ENCODE assay signal across 27 cellular contexts in the genomic region with DNA sequence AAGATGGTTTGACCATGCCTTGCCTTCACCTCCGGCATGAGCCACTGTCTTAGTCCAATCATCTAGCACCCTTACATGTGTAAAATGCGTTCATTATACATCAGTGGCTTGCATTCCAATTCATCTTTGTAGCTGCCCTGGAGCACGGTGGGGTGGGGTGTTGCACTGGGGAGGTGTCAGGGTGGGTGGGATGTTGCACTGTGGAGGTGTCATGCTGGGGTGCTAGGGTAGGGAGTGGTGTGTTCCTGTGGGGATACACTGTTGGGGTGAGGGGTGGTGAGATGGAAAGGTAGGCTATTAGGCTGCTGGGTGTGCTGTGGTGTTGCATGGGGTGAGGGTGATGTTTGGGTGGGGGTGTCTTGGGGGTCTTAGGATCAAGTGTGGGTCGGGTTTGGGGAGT. TPM values are rescaled to one million over a fixed set of nuclear protein-coding genes. Genes with fewer than 3 reads are reported as not detected.
DNase-seq lines count a peak whose midpoint lies in the region; ATAC-seq and TF ChIP-seq lines count a peak whose summit lies in the region.
"Had no signal": no experiment of that assay in that cellular context is flagged by ENCODE, and none has a peak within 500 bp of the region (broad histone marks: within the 10 kb centered on the region; RNA-seq: fewer than 3 reads in every experiment).

No MANE protein-coding gene starts in this region.

- H3K9me3 ChIP-seq in T-helper 17 cell (ENCODE audit: control insufficient read depth, low read length, poor library complexity, severe bottlenecking) = no peaks in the 10 kb centered on the region
- H3K9me3 ChIP-seq in thymus (ENCODE audit: control insufficient read depth) = peaks cover 1% of the 10 kb centered on the region
- H3K9me3 ChIP-seq: Caco-2, gastrocnemius medialis, SJCRH30, vagina had no signal

- no peaks in the 10 kb centered on the region for H3K27me3 Mint-ChIP-seq in activated naive CD4-positive, alpha-beta T cell treated with anti-CD3 and anti-CD28 coated beads for 36 hours (ENCODE audit: low read depth)
- no peaks in the 10 kb centered on the region for H3K27me3 Mint-ChIP-seq in T-helper 17 cell
- no peaks in the 10 kb centered on the region for H3K27me3 Mint-ChIP-seq in chondrocyte (ENCODE audit: low read depth)
- peaks cover 22% of the 10 kb centered on the region for H3K27me3 Mint-ChIP-seq in type B pancreatic cell

- ATAC-seq in T-helper 17 cell (no peak), HG03460 (IDR thresholded peaks at IDR 0.05; ENCODE audit: unreplicated experiment) (no peak)
- ATAC-seq: esophagus mucosa, gastrocnemius medialis, K562, left cardiac atrium, Panc1 had no signal

- H3K36me3 ChIP-seq in thymus (ENCODE audit: control insufficient read depth, insufficient read depth) = peaks cover 9% of the 10 kb centered on the region
- H3K36me3 ChIP-seq: gastrocnemius medialis, SJCRH30 had no signal

- no peak for DNase-seq in activated naive CD4-positive, alpha-beta T cell treated with anti-CD3 and anti-CD28 coated beads for 36 hours
- DNase-seq in activated naive CD4-positive, alpha-beta T cell treated with anti-CD3 and anti-CD28 coated beads, Interleukin-2, amount 50 U/mL, for 16 hours = no peak
- DNase-seq in T-helper 17 cell (no peak), chondrocyte (ENCODE audit: low spot score) (peak; percentile 33), type B pancreatic cell (ENCODE audit: extremely low spot score, unreplicated experiment) (no peak), T1000 (lab: John Stamatoyannopoulos, UW) (no peak)
- DNase-seq: activated CD4-positive, CD25-positive, alpha-beta regulatory T cell treated with anti-CD3 and anti-CD28 coated beads, Interleukin-2, amount 50 U/mL, for 72 hours; activated T-cell treated with anti-CD3 and anti-CD28 coated beads for 4 hours; amniotic stem cell; Caco-2; caudate nucleus; gastrocnemius medialis; HFFc6; left cardiac atrium; MV-4-11; NCI-H187; NCI-H226; SJCRH30; stimulated activated CD4-positive, alpha-beta T cell treated with anti-CD3 and anti-CD28 coated beads, Interleukin-2, amount 100 ng/mL, for 24 hours had no signal

- no peak for TF ChIP-seq CTCF in chondrocyte (IDR thresholded peaks at IDR 0.05)
- TF ChIP-seq CTCF in type B pancreatic cell (conservative IDR thresholded peaks at IDR 0.05) = no peak

- no peaks in the 10 kb centered on the region for H3K27me3 ChIP-seq in thymus (ENCODE audit: control insufficient read depth, insufficient read depth)
- H3K27me3 ChIP-seq: gastrocnemius medialis, SJCRH30, vagina had no signal

- H3K9me3 Mint-ChIP-seq in activated naive CD4-positive, alpha-beta T cell treated with anti-CD3 and anti-CD28 coated beads for 36 hours = no peaks in the 10 kb centered on the region
- peaks cover 5% of the 10 kb centered on the region for H3K9me3 Mint-ChIP-seq in chondrocyte (ENCODE audit: low read depth)
- H3K9me3 Mint-ChIP-seq in type B pancreatic cell = no peaks in the 10 kb centered on the region
- H3K9me3 Mint-ChIP-seq: HFFc6 had no signal

- peak overlapping the region; percentile 57 for H3K27ac Mint-ChIP-seq in activated naive CD4-positive, alpha-beta T cell treated with anti-CD3 and anti-CD28 coated beads for 36 hours
- H3K27ac Mint-ChIP-seq in T-helper 17 cell (peak overlapping the region; percentile 95), chondrocyte (ENCODE audit: unreplicated experiment) (no peak overlapping the region), type B pancreatic cell (no peak overlapping the region)
- H3K27ac Mint-ChIP-seq: progenitor cell of endocrine pancreas had no signal

- intact Hi-C loops in activated naive CD4-positive, alpha-beta T cell treated with anti-CD3 and anti-CD28 coated beads for 36 hours (cut with micrococcal nuclease) = no loop called here

- H3K4me1 ChIP-seq in thymus (ENCODE audit: control insufficient read depth, insufficient read depth, low read length) = peaks cover 7% of the 10 kb centered on the region
- H3K4me1 ChIP-seq: Caco-2, gastrocnemius medialis, vagina had no signal

- WGBS in thymus = 95% methylated on average over 4 of the region's 4 CpGs

- CTCF ChIA-PET in activated naive CD4-positive, alpha-beta T cell treated with anti-CD3 and anti-CD28 coated beads for 36 hours (lab: Charles Lee) = no interaction called here

- H3K4me1 Mint-ChIP-seq in activated naive CD4-positive, alpha-beta T cell treated with anti-CD3 and anti-CD28 coated beads for 36 hours (ENCODE audit: low read depth) = peaks cover 81% of the 10 kb centered on the region
- H3K4me1 Mint-ChIP-seq in T-helper 17 cell = peaks cover 60% of the 10 kb centered on the region
- peaks cover 6% of the 10 kb centered on the region for H3K4me1 Mint-ChIP-seq in chondrocyte (ENCODE audit: low read depth)
- H3K4me1 Mint-ChIP-seq in type B pancreatic cell (ENCODE audit: unreplicated experiment) = peaks cover 5% of the 10 kb centered on the region

- H3K27ac ChIP-seq in thymus (ENCODE audit: low read depth) = peak overlapping the region; percentile 8
- H3K27ac ChIP-seq: gastrocnemius medialis, SJCRH30, vagina had no signal

- H3K36me3 Mint-ChIP-seq in activated naive CD4-positive, alpha-beta T cell treated with anti-CD3 and anti-CD28 coated beads for 36 hours (ENCODE audit: low read depth) = peaks cover 55% of the 10 kb centered on the region
- H3K36me3 Mint-ChIP-seq in T-helper 17 cell (ENCODE audit: low read depth) (peaks cover 18% of the 10 kb centered on the region), chondrocyte (ENCODE audit: low read depth) (peaks cover 11% of the 10 kb centered on the region), type B pancreatic cell (no peaks in the 10 kb centered on the region)

- H3K4me3 Mint-ChIP-seq in activated naive CD4-positive, alpha-beta T cell treated with anti-CD3 and anti-CD28 coated beads for 36 hours = no peak overlapping the region
- no peak overlapping the region for H3K4me3 Mint-ChIP-seq in T-helper 17 cell
- no peak overlapping the region for H3K4me3 Mint-ChIP-seq in chondrocyte (ENCODE audit: unreplicated experiment)
- H3K4me3 Mint-ChIP-seq in type B pancreatic cell = no peak overlapping the region
- H3K4me3 Mint-ChIP-seq: HFFc6 had no signal

- H3K4me3 ChIP-seq in thymus (ENCODE audit: low read length) = no peak overlapping the region
- H3K4me3 ChIP-seq: gastrocnemius medialis, K562, SJCRH30, vagina had no signal

RNA-seq across cellular contexts. Expression of a gene that starts 47.0 kb away (rescaled TPM):
- total RNA-seq in activated naive CD4-positive, alpha-beta T cell treated with anti-CD3 and anti-CD28 coated beads for 36 hours = 100 to 1,000 TPM; 104 to 119 TPM
- total RNA-seq in T-helper 17 cell (100 to 1,000 TPM; 381 to 578 TPM), chondrocyte (6.3 to 10.7 TPM (median 6.6 TPM) in 3 replicates), type B pancreatic cell (ENCODE audit: low replicate concordance) (1.7 and 2.7 TPM in 2 replicates)
- polyA plus RNA-seq in thymus = 63.9 TPM
- total RNA-seq: progenitor cell of endocrine pancreas had no signal
- polyA plus RNA-seq: K562, neural cell had no signal

RNA-seq across cellular contexts. Expression of a gene that starts 56.1 kb away (rescaled TPM):
- 1 to 10 TPM; 5.1 TPM for total RNA-seq in activated naive CD4-positive, alpha-beta T cell treated with anti-CD3 and anti-CD28 coated beads for 36 hours
- total RNA-seq in T-helper 17 cell (1 to 10 TPM; 2.4 to 4.4 TPM), chondrocyte (10.0 to 22.3 TPM (median 21.8 TPM) in 3 replicates), type B pancreatic cell (ENCODE audit: low replicate concordance) (28.8 and 32.0 TPM in 2 replicates)
- 27.5 TPM for polyA plus RNA-seq in thymus

Comparison
In these comparisons a context has a peak if more than half of its experiments do, and no peak if none do; other contexts are left out.
1. H3K27ac Mint-ChIP-seq: peak in activated naive CD4-positive, alpha-beta T cell treated with anti-CD3 and anti-CD28 coated beads for 36 hours (single experiment) and T-helper 17 cell (single experiment); none in chondrocyte (single experiment) and type B pancreatic cell (single experiment).